ENCODE assay signal across 1 cellular context in the genomic region with DNA sequence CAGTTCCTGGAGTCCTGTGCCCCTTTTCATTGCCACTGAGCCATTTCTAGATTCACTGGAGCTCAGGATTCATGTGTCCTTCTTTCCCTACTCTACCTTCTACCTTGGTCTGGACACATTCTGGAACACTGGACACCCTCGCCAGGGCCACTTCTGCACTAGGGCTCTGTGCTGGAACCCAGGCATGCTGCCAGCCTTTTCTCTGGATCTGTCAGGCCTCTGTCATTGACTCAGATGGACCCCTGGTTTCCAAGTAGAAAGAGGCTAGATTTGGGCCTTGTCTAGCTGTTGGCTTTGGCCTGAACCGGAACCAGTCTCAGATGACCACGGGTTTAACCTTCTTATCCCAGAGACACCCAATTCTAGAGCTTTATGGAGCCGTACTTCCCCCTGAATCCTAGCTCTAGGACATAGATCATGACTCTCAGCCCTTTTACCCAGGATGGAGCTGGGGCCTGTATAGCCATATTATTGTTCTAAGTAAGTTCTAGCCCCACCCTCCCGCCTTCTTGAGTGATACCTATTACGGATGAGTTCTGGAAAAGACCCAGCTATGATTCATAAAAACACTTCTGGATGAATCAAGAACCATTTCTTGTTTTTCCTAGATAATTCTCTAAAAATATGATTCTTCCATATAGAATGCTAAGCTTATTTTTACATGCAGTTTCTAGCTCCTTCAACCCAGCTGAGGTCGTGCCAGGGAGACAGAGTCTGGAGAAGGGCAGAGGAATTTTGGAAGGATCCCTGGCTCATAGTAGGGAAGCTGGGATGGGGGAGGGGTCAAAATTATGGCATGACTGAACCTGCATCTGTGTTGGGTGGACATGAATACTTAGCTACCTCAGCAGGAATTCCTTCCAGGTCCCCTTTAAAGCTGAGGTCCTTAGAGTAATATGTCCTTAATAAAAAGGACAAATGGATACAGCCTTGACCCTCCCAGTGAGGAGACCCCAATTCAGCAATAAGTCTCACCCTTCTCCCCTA.
TF ChIP-seq lines count a peak whose summit lies in the region.

No MANE protein-coding gene starts in this region.

TF ChIP-seq in HCT116, 20 proteins besides CTCF, POLR2A, EP300 and RAD21:
- no peak for TF ChIP-seq EZH2phosphoT487 (IDR thresholded peaks at IDR 0.05; ENCODE audit: borderline replicate concordance)
- no peak for TF ChIP-seq ELF1 (IDR thresholded peaks at IDR 0.05; ENCODE audit: borderline replicate concordance, low read depth)
- TF ChIP-seq EZH2 (IDR thresholded peaks at IDR 0.05): no peak
- no peak for TF ChIP-seq POLR2AphosphoS5 (IDR thresholded peaks at IDR 0.05; ENCODE audit: low read depth, low read length)
- TF ChIP-seq, protein P1, sequence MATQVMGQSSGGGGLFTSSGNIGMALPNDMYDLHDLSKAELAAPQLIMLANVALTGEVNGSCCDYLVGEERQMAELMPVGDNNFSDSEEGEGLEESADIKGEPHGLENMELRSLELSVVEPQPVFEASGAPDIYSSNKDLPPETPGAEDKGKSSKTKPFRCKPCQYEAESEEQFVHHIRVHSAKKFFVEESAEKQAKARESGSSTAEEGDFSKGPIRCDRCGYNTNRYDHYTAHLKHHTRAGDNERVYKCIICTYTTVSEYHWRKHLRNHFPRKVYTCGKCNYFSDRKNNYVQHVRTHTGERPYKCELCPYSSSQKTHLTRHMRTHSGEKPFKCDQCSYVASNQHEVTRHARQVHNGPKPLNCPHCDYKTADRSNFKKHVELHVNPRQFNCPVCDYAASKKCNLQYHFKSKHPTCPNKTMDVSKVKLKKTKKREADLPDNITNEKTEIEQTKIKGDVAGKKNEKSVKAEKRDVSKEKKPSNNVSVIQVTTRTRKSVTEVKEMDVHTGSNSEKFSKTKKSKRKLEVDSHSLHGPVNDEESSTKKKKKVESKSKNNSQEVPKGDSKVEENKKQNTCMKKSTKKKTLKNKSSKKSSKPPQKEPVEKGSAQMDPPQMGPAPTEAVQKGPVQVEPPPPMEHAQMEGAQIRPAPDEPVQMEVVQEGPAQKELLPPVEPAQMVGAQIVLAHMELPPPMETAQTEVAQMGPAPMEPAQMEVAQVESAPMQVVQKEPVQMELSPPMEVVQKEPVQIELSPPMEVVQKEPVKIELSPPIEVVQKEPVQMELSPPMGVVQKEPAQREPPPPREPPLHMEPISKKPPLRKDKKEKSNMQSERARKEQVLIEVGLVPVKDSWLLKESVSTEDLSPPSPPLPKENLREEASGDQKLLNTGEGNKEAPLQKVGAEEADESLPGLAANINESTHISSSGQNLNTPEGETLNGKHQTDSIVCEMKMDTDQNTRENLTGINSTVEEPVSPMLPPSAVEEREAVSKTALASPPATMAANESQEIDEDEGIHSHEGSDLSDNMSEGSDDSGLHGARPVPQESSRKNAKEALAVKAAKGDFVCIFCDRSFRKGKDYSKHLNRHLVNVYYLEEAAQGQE (IDR thresholded peaks at IDR 0.05; ENCODE audit: low read depth): no peak
- TF ChIP-seq, protein P2, sequence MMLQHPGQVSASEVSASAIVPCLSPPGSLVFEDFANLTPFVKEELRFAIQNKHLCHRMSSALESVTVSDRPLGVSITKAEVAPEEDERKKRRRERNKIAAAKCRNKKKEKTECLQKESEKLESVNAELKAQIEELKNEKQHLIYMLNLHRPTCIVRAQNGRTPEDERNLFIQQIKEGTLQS (IDR thresholded peaks at IDR 0.05): no peak
- no peak for TF ChIP-seq ZFX (IDR thresholded peaks at IDR 0.05)
- no peak for TF ChIP-seq YY1 (IDR thresholded peaks at IDR 0.05; ENCODE audit: extremely low read depth, insufficient replicate concordance, low read depth, low read length)
- TF ChIP-seq ZNF274 (IDR thresholded peaks at IDR 0.05; ENCODE audit: low read depth, low read length): no peak
- TF ChIP-seq, protein P3, sequence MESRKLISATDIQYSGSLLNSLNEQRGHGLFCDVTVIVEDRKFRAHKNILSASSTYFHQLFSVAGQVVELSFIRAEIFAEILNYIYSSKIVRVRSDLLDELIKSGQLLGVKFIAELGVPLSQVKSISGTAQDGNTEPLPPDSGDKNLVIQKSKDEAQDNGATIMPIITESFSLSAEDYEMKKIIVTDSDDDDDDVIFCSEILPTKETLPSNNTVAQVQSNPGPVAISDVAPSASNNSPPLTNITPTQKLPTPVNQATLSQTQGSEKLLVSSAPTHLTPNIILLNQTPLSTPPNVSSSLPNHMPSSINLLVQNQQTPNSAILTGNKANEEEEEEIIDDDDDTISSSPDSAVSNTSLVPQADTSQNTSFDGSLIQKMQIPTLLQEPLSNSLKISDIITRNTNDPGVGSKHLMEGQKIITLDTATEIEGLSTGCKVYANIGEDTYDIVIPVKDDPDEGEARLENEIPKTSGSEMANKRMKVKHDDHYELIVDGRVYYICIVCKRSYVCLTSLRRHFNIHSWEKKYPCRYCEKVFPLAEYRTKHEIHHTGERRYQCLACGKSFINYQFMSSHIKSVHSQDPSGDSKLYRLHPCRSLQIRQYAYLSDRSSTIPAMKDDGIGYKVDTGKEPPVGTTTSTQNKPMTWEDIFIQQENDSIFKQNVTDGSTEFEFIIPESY (IDR thresholded peaks at IDR 0.05; ENCODE audit: extremely low read depth, insufficient replicate concordance, low read length): no peak
- no peak for TF ChIP-seq EGR1 (IDR thresholded peaks at IDR 0.05; ENCODE audit: low read depth)
- TF ChIP-seq CBX3 (IDR thresholded peaks at IDR 0.05; ENCODE audit: low read depth): no peak
- no peak for TF ChIP-seq JUND (IDR thresholded peaks at IDR 0.05)
- TF ChIP-seq, protein P4, sequence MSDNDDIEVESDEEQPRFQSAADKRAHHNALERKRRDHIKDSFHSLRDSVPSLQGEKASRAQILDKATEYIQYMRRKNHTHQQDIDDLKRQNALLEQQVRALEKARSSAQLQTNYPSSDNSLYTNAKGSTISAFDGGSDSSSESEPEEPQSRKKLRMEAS (IDR thresholded peaks at IDR 0.05): no peak
- TF ChIP-seq TCF7L2 (IDR thresholded peaks at IDR 0.05; ENCODE audit: borderline replicate concordance, extremely low read depth, insufficient read depth, insufficient read length): no peak
